In the genomic region with DNA sequence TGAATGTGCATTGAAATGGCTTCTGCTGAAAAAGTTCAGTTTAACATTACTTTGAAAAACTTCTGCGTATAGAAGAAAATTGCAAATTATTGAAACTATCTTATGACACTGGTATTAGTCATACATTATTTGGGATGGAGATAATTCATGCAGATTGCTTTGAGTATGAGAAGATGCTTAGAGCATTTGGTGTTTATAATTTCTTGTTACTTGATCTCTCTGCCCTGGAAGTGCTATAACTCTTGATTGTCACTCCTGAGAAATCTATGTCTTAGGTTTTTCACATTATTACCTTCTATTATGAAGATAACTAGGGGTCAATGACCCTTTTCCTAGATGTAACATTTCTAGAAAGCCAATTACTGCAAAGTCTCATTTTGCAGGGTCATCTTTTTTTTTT, we compare ENCODE assay signal across 2 cellular contexts.
TF ChIP-seq lines count a peak whose summit lies in the region.

No MANE protein-coding gene starts in this region.

TF ChIP-seq in HEK293, 187 proteins besides CTCF, POLR2A, EP300 and RAD21:
- TF ChIP-seq, protein P1, sequence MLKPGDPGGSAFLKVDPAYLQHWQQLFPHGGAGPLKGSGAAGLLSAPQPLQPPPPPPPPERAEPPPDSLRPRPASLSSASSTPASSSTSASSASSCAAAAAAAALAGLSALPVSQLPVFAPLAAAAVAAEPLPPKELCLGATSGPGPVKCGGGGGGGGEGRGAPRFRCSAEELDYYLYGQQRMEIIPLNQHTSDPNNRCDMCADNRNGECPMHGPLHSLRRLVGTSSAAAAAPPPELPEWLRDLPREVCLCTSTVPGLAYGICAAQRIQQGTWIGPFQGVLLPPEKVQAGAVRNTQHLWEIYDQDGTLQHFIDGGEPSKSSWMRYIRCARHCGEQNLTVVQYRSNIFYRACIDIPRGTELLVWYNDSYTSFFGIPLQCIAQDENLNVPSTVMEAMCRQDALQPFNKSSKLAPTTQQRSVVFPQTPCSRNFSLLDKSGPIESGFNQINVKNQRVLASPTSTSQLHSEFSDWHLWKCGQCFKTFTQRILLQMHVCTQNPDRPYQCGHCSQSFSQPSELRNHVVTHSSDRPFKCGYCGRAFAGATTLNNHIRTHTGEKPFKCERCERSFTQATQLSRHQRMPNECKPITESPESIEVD (tag by site-specific recombination; IDR thresholded peaks at IDR 0.05): peak; percentile 57
- TF ChIP-seq, protein P2, sequence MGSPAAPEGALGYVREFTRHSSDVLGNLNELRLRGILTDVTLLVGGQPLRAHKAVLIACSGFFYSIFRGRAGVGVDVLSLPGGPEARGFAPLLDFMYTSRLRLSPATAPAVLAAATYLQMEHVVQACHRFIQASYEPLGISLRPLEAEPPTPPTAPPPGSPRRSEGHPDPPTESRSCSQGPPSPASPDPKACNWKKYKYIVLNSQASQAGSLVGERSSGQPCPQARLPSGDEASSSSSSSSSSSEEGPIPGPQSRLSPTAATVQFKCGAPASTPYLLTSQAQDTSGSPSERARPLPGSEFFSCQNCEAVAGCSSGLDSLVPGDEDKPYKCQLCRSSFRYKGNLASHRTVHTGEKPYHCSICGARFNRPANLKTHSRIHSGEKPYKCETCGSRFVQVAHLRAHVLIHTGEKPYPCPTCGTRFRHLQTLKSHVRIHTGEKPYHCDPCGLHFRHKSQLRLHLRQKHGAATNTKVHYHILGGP (tag by site-specific recombination; IDR thresholded peaks at IDR 0.05): 0 out of 2 replicates have a peak, but pooled peaks have one; percentile 21
- no peak for TF ChIP-seq ZNF658 (tag by site-specific recombination; IDR thresholded peaks at IDR 0.05)

TF ChIP-seq in K562, 482 proteins besides CTCF, POLR2A, EP300 and RAD21:
- TF ChIP-seq, protein P3, sequence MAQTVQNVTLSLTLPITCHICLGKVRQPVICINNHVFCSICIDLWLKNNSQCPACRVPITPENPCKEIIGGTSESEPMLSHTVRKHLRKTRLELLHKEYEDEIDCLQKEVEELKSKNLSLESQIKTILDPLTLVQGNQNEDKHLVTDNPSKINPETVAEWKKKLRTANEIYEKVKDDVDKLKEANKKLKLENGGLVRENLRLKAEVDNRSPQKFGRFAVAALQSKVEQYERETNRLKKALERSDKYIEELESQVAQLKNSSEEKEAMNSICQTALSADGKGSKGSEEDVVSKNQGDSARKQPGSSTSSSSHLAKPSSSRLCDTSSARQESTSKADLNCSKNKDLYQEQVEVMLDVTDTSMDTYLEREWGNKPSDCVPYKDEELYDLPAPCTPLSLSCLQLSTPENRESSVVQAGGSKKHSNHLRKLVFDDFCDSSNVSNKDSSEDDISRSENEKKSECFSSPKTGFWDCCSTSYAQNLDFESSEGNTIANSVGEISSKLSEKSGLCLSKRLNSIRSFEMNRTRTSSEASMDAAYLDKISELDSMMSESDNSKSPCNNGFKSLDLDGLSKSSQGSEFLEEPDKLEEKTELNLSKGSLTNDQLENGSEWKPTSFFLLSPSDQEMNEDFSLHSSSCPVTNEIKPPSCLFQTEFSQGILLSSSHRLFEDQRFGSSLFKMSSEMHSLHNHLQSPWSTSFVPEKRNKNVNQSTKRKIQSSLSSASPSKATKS (CRISPR knock-in tag; IDR thresholded peaks at IDR 0.05): no peak
- TF ChIP-seq ZNF316 (IDR thresholded peaks at IDR 0.05): peak; percentile 65
